Comparison of ENCODE assay signal across 8 cellular contexts in the genomic region with DNA sequence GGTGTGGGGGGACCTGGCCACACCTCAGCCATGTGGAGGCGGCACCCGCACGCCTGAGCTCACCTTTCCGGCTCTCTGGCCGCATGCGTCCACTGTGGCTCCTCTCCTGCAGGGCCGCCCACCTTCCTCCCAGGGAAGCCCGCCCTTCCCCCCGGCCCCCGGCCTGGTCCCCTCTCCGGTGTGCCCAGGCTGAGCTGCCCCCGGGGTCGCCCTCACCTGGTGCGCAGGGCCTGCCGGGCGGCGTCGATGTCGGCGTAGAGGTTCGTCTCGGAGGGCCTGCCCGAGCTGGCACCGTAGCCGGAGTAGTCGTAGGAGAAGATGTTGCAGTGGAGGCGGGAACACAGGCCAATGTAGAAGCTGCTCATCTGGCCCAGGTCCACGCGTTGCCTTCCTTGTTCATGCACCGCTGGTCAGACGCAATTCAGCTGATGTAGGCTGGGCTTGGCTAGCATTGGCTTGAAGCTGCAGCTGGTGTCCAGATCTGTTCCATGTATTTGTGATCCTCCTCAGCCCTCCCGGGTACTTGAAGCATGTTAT.
A peak's percentile ranks its signal among the peaks of the same experiment; 100 is the strongest.
DNase-seq lines count a peak whose midpoint lies in the region; ATAC-seq and TF ChIP-seq lines count a peak whose summit lies in the region.
"Not testable (repeated sequence)": the region's sequence is repeated elsewhere in the genome, so short reads cannot be mapped to it uniquely, and the experiment has no call there.

No MANE protein-coding gene starts in this region.

- H3K27me3 ChIP-seq in dorsolateral prefrontal cortex (peaks cover 0 to 34% (median 11%) of the 10 kb centered on the region in 45 donors), heart left ventricle (peaks cover 0 to 21% (median 11%) of the 10 kb centered on the region in 9 donors), psoas muscle (ENCODE audit: insufficient read depth in 3 of 3, low read length in 2 of 3) (peaks cover 0 to 14% (median 12%) of the 10 kb centered on the region in 3 donors), upper lobe of right lung (peaks cover 17% of the 10 kb centered on the region)

- not testable (repeated sequence) for H3K9me3 ChIP-seq in heart left ventricle, psoas muscle, upper lobe of right lung

- not testable (repeated sequence) for TF ChIP-seq EP300 in Ishikawa (IDR thresholded peaks at IDR 0.05; ENCODE audit: borderline replicate concordance)

- DNase-seq in D341Med (ENCODE audit: low spot score) = peak; percentile 21
- peak; percentile 2 for DNase-seq in activated CD4-positive, alpha-beta T cell treated with anti-CD3 and anti-CD28 coated beads for 48 hours
- DNase-seq in dorsolateral prefrontal cortex = peak in 6 of 10 donors; percentile 7 to 52 (median 42)
- peak in 3 of 5 donors; percentile 14 to 72 (median 19) for DNase-seq in heart left ventricle
- peak; percentile 92 for DNase-seq in mesenteric fat pad (ENCODE audit: low spot score)
- peak; percentile 14 to 55 for DNase-seq in psoas muscle
- peak; percentile 60 for DNase-seq in upper lobe of right lung

- not testable (repeated sequence) for H3K4me3 ChIP-seq in dorsolateral prefrontal cortex, heart left ventricle, psoas muscle, upper lobe of right lung

- H3K27ac ChIP-seq in dorsolateral prefrontal cortex, heart left ventricle, psoas muscle, upper lobe of right lung: not testable (repeated sequence)

- not testable (repeated sequence) for TF ChIP-seq POLR2A in heart left ventricle (IDR thresholded peaks at IDR 0.05)

- TF ChIP-seq RAD21 in Ishikawa (IDR thresholded peaks at IDR 0.05; ENCODE audit: low read depth) = not testable (repeated sequence)

- not testable (repeated sequence) for H3K36me3 ChIP-seq in heart left ventricle; psoas muscle (ENCODE audit: insufficient read depth in 1 of 2, low read depth in 1 of 2); upper lobe of right lung

- WGBS in heart left ventricle, 4 donors = 90 to 93% (median 91%) methylated on average over 30 to 32 of the region's 32 CpGs
- 80 to 85% (median 83%) methylated on average over 32 of the region's 32 CpGs for WGBS in psoas muscle, 3 donors

- not testable (repeated sequence) for H3K4me1 ChIP-seq in heart left ventricle, psoas muscle, upper lobe of right lung

- intact Hi-C loops in dorsolateral prefrontal cortex (cut with DNase I); heart left ventricle (cut with DNase I); psoas muscle (cut with DNase I); upper lobe of right lung (cut with DNase I): not testable (repeated sequence)

- not testable (repeated sequence) for ATAC-seq in heart left ventricle, psoas muscle, upper lobe of right lung

- TF ChIP-seq CTCF in dorsolateral prefrontal cortex (IDR thresholded peaks at IDR 0.05 in 54 of 56, conservative IDR thresholded peaks at IDR 0.05 in 2 of 56; ENCODE audit: low read depth in 1 of 56, partially characterized antibody in 56 of 56); heart left ventricle (IDR thresholded peaks at IDR 0.05); psoas muscle (IDR thresholded peaks at IDR 0.05); upper lobe of right lung (IDR thresholded peaks at IDR 0.05): not testable (repeated sequence)

TF ChIP-seq in Ishikawa, 13 proteins besides CTCF, POLR2A, EP300 and RAD21:
- TF ChIP-seq NFIC (IDR thresholded peaks at IDR 0.05) = peak; percentile 43

Comparison
In these comparisons a context has a peak if more than half of its experiments do, and no peak if none do; other contexts are left out.
1. DNase-seq: peak in every context shown above with its lines; median percentile 92 in mesenteric fat pad; 60 in upper lobe of right lung; 42 in dorsolateral prefrontal cortex; 34 in psoas muscle; 21 in D341Med; 19 in heart left ventricle; 2 in activated CD4-positive, alpha-beta T cell treated with anti-CD3 and anti-CD28 coated beads for 48 hours.